Comparison of ENCODE assay signal across 38 cellular contexts in genomic region chr9:127258884-127259471, GRCh38. TPM values are rescaled to one million over a fixed set of nuclear protein-coding genes. Genes with fewer than 3 reads are reported as not detected.
A peak's percentile ranks its signal among the peaks of the same experiment; 100 is the strongest.
DNase-seq lines count a peak whose midpoint lies in the region; ATAC-seq, FAIRE-seq and TF ChIP-seq lines count a peak whose summit lies in the region.
"Had no signal": no experiment of that assay in that cellular context is flagged by ENCODE, and none has a peak within 500 bp of the region (broad histone marks: within the 10 kb centered on the region; RNA-seq: fewer than 3 reads in every experiment).

No MANE protein-coding gene starts in this region.

- FAIRE-seq in K562 (lab: Jason Lieb, UNC), result no peak
- FAIRE-seq: A549, endothelial cell of umbilical vein, RCC 7860 had no signal

- H3K79me2 ChIP-seq in K562 (ENCODE audit: control insufficient read depth, insufficient read depth, low read length) (no peaks in the 10 kb centered on the region), neural progenitor cell (ENCODE audit: low read depth) (no peaks in the 10 kb centered on the region)

- TF ChIP-seq RAD21 in K562 (CRISPR knock-in tag; conservative IDR thresholded peaks at IDR 0.05 in 1 of 2, IDR thresholded peaks at IDR 0.05 in 1 of 2), result no peak

- TF ChIP-seq POLR2A in K562 (conservative IDR thresholded peaks at IDR 0.05), result no peak

- no peak for TF ChIP-seq CTCF in K562 (IDR thresholded peaks at IDR 0.05 in 2 of 3, conservative IDR thresholded peaks at IDR 0.05 in 1 of 3; ENCODE audit: insufficient read depth in 2 of 3, low read depth in 1 of 3, low read length in 3 of 3)
- TF ChIP-seq CTCF in right atrium auricular region (IDR thresholded peaks at IDR 0.05), result no peak
- no peak for TF ChIP-seq CTCF in neural progenitor cell (IDR thresholded peaks at IDR 0.05)
- TF ChIP-seq CTCF in foreskin keratinocyte (conservative IDR thresholded peaks at IDR 0.05), result no peak

- no peak overlapping the region for H2AFZ ChIP-seq in K562 (ENCODE audit: low read depth, low read length)
- H2AFZ ChIP-seq in neural progenitor cell (replicated peaks), result no peak overlapping the region
- H2AFZ ChIP-seq: GM23338 had no signal

- H3K36me3 Mint-ChIP-seq in neural progenitor cell, result peaks cover 1% of the 10 kb centered on the region
- H3K36me3 Mint-ChIP-seq: activated CD8-positive, alpha-beta memory T cell treated with anti-CD3 and anti-CD28 coated beads, Interleukin-2, amount 10 ng/mL, durations not matched to agents 7 days and 5 days; activated naive CD8-positive, alpha-beta T cell treated with anti-CD3 and anti-CD28 coated beads, Interleukin-2, amount 10 ng/mL, durations not matched to agents 7 days and 5 days; natural killer cell; stimulated activated effector memory CD8-positive, alpha-beta T cell treated with anti-CD3 and anti-CD28 coated beads, Interleukin-12 subunit alpha, Interleukin-12 subunit beta, amount 100 ng/mL, for 72 hours had no signal

- no peak for TF ChIP-seq EP300 in K562 (IDR thresholded peaks at IDR 0.05; ENCODE audit: low read length)

- intact Hi-C loops in K562 (cut with micrococcal nuclease), result no loop called here

- in situ Hi-C loops in K562 (cut with MboI), result no loop called here

- H3K4me1 Mint-ChIP-seq in neural progenitor cell, result peaks cover 7% of the 10 kb centered on the region
- H3K4me1 Mint-ChIP-seq: activated CD8-positive, alpha-beta memory T cell treated with anti-CD3 and anti-CD28 coated beads, Interleukin-2, amount 10 ng/mL, durations not matched to agents 7 days and 5 days; activated naive CD8-positive, alpha-beta T cell treated with anti-CD3 and anti-CD28 coated beads, Interleukin-2, amount 10 ng/mL, durations not matched to agents 7 days and 5 days; CD4-positive, CD25-positive, alpha-beta regulatory T cell; IgD-negative memory B cell; natural killer cell; stimulated activated effector memory CD8-positive, alpha-beta T cell treated with anti-CD3 and anti-CD28 coated beads, Interleukin-12 subunit alpha, Interleukin-12 subunit beta, amount 100 ng/mL, for 72 hours had no signal

- H3F3A ChIP-seq in neural progenitor cell (ENCODE audit: low read depth), result no peaks in the 10 kb centered on the region

- no peaks in the 10 kb centered on the region for H3K36me3 ChIP-seq in K562 (ENCODE audit: control insufficient read depth, insufficient read depth, low read length)
- H3K36me3 ChIP-seq in right atrium auricular region, result peaks cover 4% of the 10 kb centered on the region
- H3K36me3 ChIP-seq in neural progenitor cell, result no peaks in the 10 kb centered on the region
- H3K36me3 ChIP-seq: gastroesophageal sphincter, left lung, SJCRH30, upper lobe of left lung had no signal

- no TSS peak for BruUV-seq in K562 (replicated peaks; lab: Mats Ljungman, UMichigan)

- 6% methylated on average over 5 of the region's 5 CpGs for WGBS in K562 (ENCODE audit: insufficient coverage, low coverage, missing lambda C conversion rate)

- DNase-seq in ELF-1 (ENCODE audit: low read depth, low spot score) (peak; percentile 21), K562 (ENCODE audit: extremely low read depth in 1 of 4, low spot score in 3 of 4) (no peak), right atrium auricular region (ENCODE audit: low spot score) (no peak), neural progenitor cell (ENCODE audit: low spot score) (no peak), NCI-H510A (lab: John Stamatoyannopoulos, UW) (no peak), HT-29 (ENCODE audit: low spot score) (no peak), foreskin keratinocyte (no peak)
- DNase-seq: activated CD4-positive, alpha-beta T cell treated with anti-CD3 and anti-CD28 coated beads, Interleukin-2, amount 50 U/mL, for 4 hours; activated CD4-positive, CD25-positive, alpha-beta regulatory T cell; activated CD8-positive, alpha-beta memory T cell treated with anti-CD3 and anti-CD28 coated beads, Interleukin-2, amount 10 ng/mL, durations not matched to agents 7 days and 5 days; activated gamma-delta T cell treated with Interleukin-2 at 50 U/mL for 16 hours; activated naive CD8-positive, alpha-beta T cell treated with anti-CD3 and anti-CD28 coated beads, Interleukin-2, amount 10 ng/mL, durations not matched to agents 7 days and 5 days; activated T-cell treated with anti-CD3 and anti-CD28 coated beads, Interleukin-2, amount 50 U/mL, for 48 hours; Calu3; CD4-positive, CD25-positive, alpha-beta regulatory T cell; DMS79; GF-D8; HFFc6; left lung; midbrain; natural killer cell; NCI-H146; NCI-H2107; NCI-H446; NCI-H774; psoas muscle; SW 1271; T1000; upper lobe of left lung had no signal

- no peak for ATAC-seq in K562
- ATAC-seq in HG03342 (IDR thresholded peaks at IDR 0.05; ENCODE audit: unreplicated experiment), result no peak
- no peak for ATAC-seq in foreskin keratinocyte
- ATAC-seq: A549; activated CD8-positive, alpha-beta memory T cell treated with anti-CD3 and anti-CD28 coated beads, Interleukin-2, amount 10 ng/mL, durations not matched to agents 7 days and 5 days; gastroesophageal sphincter; GM23338; left lung; natural killer cell; psoas muscle; stimulated activated effector memory CD8-positive, alpha-beta T cell treated with anti-CD3 and anti-CD28 coated beads, Interleukin-12 subunit alpha, Interleukin-12 subunit beta, amount 100 ng/mL, for 72 hours had no signal

- H3K9ac ChIP-seq in K562 (ENCODE audit: insufficient read depth in 1 of 2, low read depth in 2 of 2, low read length in 2 of 2), result no peak overlapping the region
- no peak overlapping the region for H3K9ac ChIP-seq in neural progenitor cell

- no peaks in the 10 kb centered on the region for H3K27me3 Mint-ChIP-seq in neural progenitor cell (ENCODE audit: insufficient read depth, low read depth)
- H3K27me3 Mint-ChIP-seq: IgD-negative memory B cell had no signal

- no peak overlapping the region for H3K4me3 ChIP-seq in K562
- no peak overlapping the region for H3K4me3 ChIP-seq in right atrium auricular region
- no peak overlapping the region for H3K4me3 ChIP-seq in neural progenitor cell
- H3K4me3 ChIP-seq: A549, gastroesophageal sphincter, GM23338, left lung, psoas muscle, SJCRH30, upper lobe of left lung had no signal

- H3K9me1 ChIP-seq in K562 (ENCODE audit: control insufficient read depth, insufficient read depth, low read length), result no peaks in the 10 kb centered on the region

- H3K9me3 Mint-ChIP-seq in neural progenitor cell, result no peaks in the 10 kb centered on the region
- H3K9me3 Mint-ChIP-seq: activated naive CD8-positive, alpha-beta T cell treated with anti-CD3 and anti-CD28 coated beads, Interleukin-2, amount 10 ng/mL, durations not matched to agents 7 days and 5 days; CD4-positive, CD25-positive, alpha-beta regulatory T cell; GM23338; HFFc6; natural killer cell; stimulated activated effector memory CD8-positive, alpha-beta T cell treated with anti-CD3 and anti-CD28 coated beads, Interleukin-12 subunit alpha, Interleukin-12 subunit beta, amount 100 ng/mL, for 72 hours had no signal

- H3K9me3 ChIP-seq in K562 (replicated peaks; ENCODE audit: control insufficient read depth, insufficient read depth, low read depth, low read length) (no peaks in the 10 kb centered on the region), right atrium auricular region (no peaks in the 10 kb centered on the region), neural progenitor cell (ENCODE audit: low read depth) (no peaks in the 10 kb centered on the region)
- H3K9me3 ChIP-seq: A549, gastroesophageal sphincter, left lung, psoas muscle, SJCRH30, upper lobe of left lung had no signal

- H3K27ac ChIP-seq in K562 (ENCODE audit: extremely low read depth, low read depth, low read length), result no peak overlapping the region
- H3K27ac ChIP-seq in right atrium auricular region, result peak overlapping the region; percentile 23 to 49
- no peak overlapping the region for H3K27ac ChIP-seq in neural progenitor cell
- H3K27ac ChIP-seq in foreskin keratinocyte, result no peak overlapping the region
- H3K27ac ChIP-seq: A549, left lung, psoas muscle, SJCRH30, upper lobe of left lung had no signal

- H3K4me1 ChIP-seq in K562 (replicated peaks in 1 of 2; ENCODE audit: control insufficient read depth in 2 of 2, insufficient read depth in 2 of 2, low read length in 2 of 2), result peaks cover 0 to 7% of the 10 kb centered on the region in 2 experiments; a peak in 2 of 5 replicates
- H3K4me1 ChIP-seq in right atrium auricular region, result peaks cover 0 to 19% of the 10 kb centered on the region in 2 donors
- no peaks in the 10 kb centered on the region for H3K4me1 ChIP-seq in neural progenitor cell
- no peaks in the 10 kb centered on the region for H3K4me1 ChIP-seq in foreskin keratinocyte
- H3K4me1 ChIP-seq: A549, left lung, SJCRH30, upper lobe of left lung had no signal

- H4K20me1 ChIP-seq in K562 (replicated peaks; ENCODE audit: control insufficient read depth, insufficient read depth, low read length), result 0 out of 2 replicates have a peak, but pooled peaks cover 3% of the 10 kb centered on the region
- H4K20me1 ChIP-seq in neural progenitor cell (ENCODE audit: low read depth), result no peaks in the 10 kb centered on the region

- peak overlapping the region; percentile 12 for H3K27ac Mint-ChIP-seq in neural progenitor cell
- H3K27ac Mint-ChIP-seq: activated CD8-positive, alpha-beta memory T cell treated with anti-CD3 and anti-CD28 coated beads, Interleukin-2, amount 10 ng/mL, durations not matched to agents 7 days and 5 days; activated naive CD8-positive, alpha-beta T cell treated with anti-CD3 and anti-CD28 coated beads, Interleukin-2, amount 10 ng/mL, durations not matched to agents 7 days and 5 days; GM23338; HFFc6; IgD-negative memory B cell; natural killer cell; stimulated activated effector memory CD8-positive, alpha-beta T cell treated with anti-CD3 and anti-CD28 coated beads, Interleukin-12 subunit alpha, Interleukin-12 subunit beta, amount 100 ng/mL, for 72 hours had no signal

- POLR2A ChIA-PET in K562 (lab: Yijun Ruan, JAX), result interaction anchor here (0.6 to 1.1 kb wide), 4 partner anchors 9 to 318 kb away, joined by 3 read pairs; no protein-coding TSS in a partner anchor

- H3K27me3 ChIP-seq in K562 (ENCODE audit: control insufficient read depth in 2 of 2, insufficient read depth in 2 of 2, low read length in 2 of 2), result peaks cover 6 to 24% of the 10 kb centered on the region in 2 experiments; a peak in 4 of 5 replicates
- no peaks in the 10 kb centered on the region for H3K27me3 ChIP-seq in right atrium auricular region
- H3K27me3 ChIP-seq in neural progenitor cell, result no peaks in the 10 kb centered on the region
- no peaks in the 10 kb centered on the region for H3K27me3 ChIP-seq in foreskin keratinocyte
- H3K27me3 ChIP-seq: gastroesophageal sphincter, left lung, SJCRH30, upper lobe of left lung had no signal

- no peak overlapping the region for H3K4me2 ChIP-seq in K562 (ENCODE audit: insufficient read depth, low read length)
- no peak overlapping the region for H3K4me2 ChIP-seq in neural progenitor cell
- H3K4me2 ChIP-seq: A549, GM23338 had no signal

- H3K4me3 Mint-ChIP-seq in neural progenitor cell, result no peak overlapping the region
- H3K4me3 Mint-ChIP-seq: activated CD8-positive, alpha-beta memory T cell treated with anti-CD3 and anti-CD28 coated beads, Interleukin-2, amount 10 ng/mL, durations not matched to agents 7 days and 5 days; activated naive CD8-positive, alpha-beta T cell treated with anti-CD3 and anti-CD28 coated beads, Interleukin-2, amount 10 ng/mL, durations not matched to agents 7 days and 5 days; CD4-positive, CD25-positive, alpha-beta regulatory T cell; GM23338; HFFc6; IgD-negative memory B cell; natural killer cell; stimulated activated effector memory CD8-positive, alpha-beta T cell treated with anti-CD3 and anti-CD28 coated beads, Interleukin-12 subunit alpha, Interleukin-12 subunit beta, amount 100 ng/mL, for 72 hours had no signal

- CTCF ChIA-PET in K562 (lab: Yijun Ruan, JAX; ENCODE audit: low intra/inter-chr PET ratio), result no interaction called here

RNA-seq across cellular contexts. Expression of gene GARNL3, which starts 5.6 kb away (rescaled TPM):
- 10.1 and 11.9 TPM in 2 replicates for total RNA-seq in K562 (2011; cell fraction: chromatin; rRNA removed; ENCODE audit: low replicate concordance)
- total RNA-seq in K562 (2011; cell fraction: nucleolus; rRNA removed), result 3.4 and 3.5 TPM in 2 replicates
- 6.6 TPM in 2 replicates for total RNA-seq in K562 (2011; cell fraction: nucleoplasm; rRNA removed)
- 1.6 and 2.7 TPM in 2 replicates for total RNA-seq in K562 (2014; rRNA removed)
- total RNA-seq in K562 (2014; rRNA removed; fragmentation: Illumina TruSeq; extraction: Trizol), result 1.3 and 2.6 TPM in 2 replicates
- 0.87 and 1.8 TPM in 2 replicates for total RNA-seq in K562 (2015; rRNA removed; fragmentation: Illumina TruSeq; extraction: Trizol)
- total RNA-seq in K562 (2021), result 1.2 and 2.5 TPM in 2 replicates
- polyA plus RNA-seq in K562 (2011; rRNA removed), result 0.97 and 2.7 TPM in 2 replicates
- polyA plus RNA-seq in K562 (2011; cell fraction: cytosol; rRNA removed), result 0.40 and 0.75 TPM in 2 replicates
- polyA plus RNA-seq in K562 (2011; cell fraction: nucleus; rRNA removed), result 2.1 and 10.1 TPM in 2 replicates
- polyA plus RNA-seq in K562 (2012), result 0.94 and 1.5 TPM in 2 replicates
- 1.5 TPM in 2 replicates for polyA plus RNA-seq in K562 (2014; fragmentation: Illumina TruSeq; extraction: Trizol)
- polyA plus RNA-seq in K562 (2014; fragmentation: Nextera tagmentation; extraction: Ambion mirVana), result under 1 TPM; 0.35 to 0.46 TPM
- 1.7 and 2.0 TPM in 2 replicates for polyA plus RNA-seq in K562 (2014; rRNA removed)
- polyA minus RNA-seq in K562 (2011; rRNA and poly(A)+ RNA removed), result 1.1 and 2.5 TPM in 2 replicates
- not detected in 2 replicates for polyA minus RNA-seq in K562 (2011; cell fraction: cytosol; rRNA and poly(A)+ RNA removed)
- 4.9 and 6.9 TPM in 2 replicates for polyA minus RNA-seq in K562 (2011; cell fraction: nucleus; rRNA and poly(A)+ RNA removed)
- 10 to 100 TPM in 1 of 2 donors, 1 to 10 TPM in 1; 8.9 to 17.7 TPM for total RNA-seq in right atrium auricular region
- total RNA-seq in neural progenitor cell (ENCODE audit: low replicate concordance), result 22.6 and 32.0 TPM in 2 replicates
- total RNA-seq in HT-29 (2014; rRNA removed; shearing (Covaris generic)), result 0.56 and 1.3 TPM in 2 replicates
- total RNA-seq in foreskin keratinocyte, result 3.0 and 3.2 TPM in 2 replicates
- 0.54 and 0.60 TPM in 2 replicates for polyA plus RNA-seq in foreskin keratinocyte

Comparison
In these comparisons a context has a peak if more than half of its experiments do, and no peak if none do; other contexts are left out.
1. H3K27ac ChIP-seq: peak in right atrium auricular region (2 of 2); none in K562 (single experiment), neural progenitor cell (single experiment) and foreskin keratinocyte (single experiment).